In the genomic region with DNA sequence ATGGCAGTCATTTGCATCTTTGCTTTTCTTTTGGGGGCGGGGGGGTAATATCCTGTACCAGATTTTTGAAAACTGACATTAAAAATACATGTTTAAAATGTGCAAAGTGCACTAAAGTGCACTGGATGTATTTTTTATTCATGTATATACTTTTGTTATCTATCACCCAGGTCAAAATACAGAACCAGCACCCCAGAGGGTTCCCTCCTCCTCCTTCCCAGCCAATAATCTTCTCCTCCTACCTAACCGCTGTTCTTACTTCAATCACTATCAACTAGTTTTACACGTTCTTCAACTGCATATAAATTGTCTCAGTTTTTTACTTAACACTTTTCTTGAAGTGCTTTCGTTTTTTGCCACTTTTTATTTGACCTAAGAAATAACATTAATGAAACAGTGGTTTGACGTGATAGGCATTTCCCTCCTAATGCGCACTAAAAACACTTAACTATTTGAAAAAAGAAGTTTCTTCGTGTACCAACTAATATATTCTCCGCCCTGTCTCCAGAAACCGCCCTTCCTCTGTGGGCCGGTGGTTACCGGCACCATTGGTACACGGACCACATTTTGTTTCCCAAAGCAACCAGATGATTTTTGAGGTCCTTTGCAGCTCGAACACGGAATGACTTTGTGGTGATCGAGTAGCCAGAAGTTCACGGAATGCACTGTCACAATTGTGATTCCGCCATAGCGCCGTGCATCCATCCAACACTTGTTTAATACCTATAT, we compare ENCODE assay signal across 8 cellular contexts. TPM values are rescaled to one million over a fixed set of nuclear protein-coding genes. Genes with fewer than 3 reads are reported as not detected.
A peak's percentile ranks its signal among the peaks of the same experiment; 100 is the strongest.
DNase-seq lines count a peak whose midpoint lies in the region; ATAC-seq, FAIRE-seq and TF ChIP-seq lines count a peak whose summit lies in the region.

No MANE protein-coding gene starts in this region.

- intact Hi-C loops in HepG2 (cut with micrococcal nuclease; ENCODE audit: unreplicated experiment): loop anchor here (5.0 kb wide), 1 partner anchor 47 kb away; no protein-coding TSS in a partner anchor

- ATAC-seq in HepG2: no peak
- no peak for ATAC-seq in HG02981 (IDR thresholded peaks at IDR 0.05; ENCODE audit: unreplicated experiment)
- no peak for ATAC-seq in GM21786 (IDR thresholded peaks at IDR 0.05; ENCODE audit: unreplicated experiment)
- no peak for ATAC-seq in GM21717 (IDR thresholded peaks at IDR 0.05; ENCODE audit: unreplicated experiment)

- H3K79me2 ChIP-seq in astrocyte (ENCODE audit: insufficient read depth, low read length) (peaks cover 37% of the 10 kb centered on the region), HepG2 (ENCODE audit: insufficient read depth, low read length) (peaks cover 32% of the 10 kb centered on the region)

- no peak for TF ChIP-seq POLR2A in Peyer's patch (IDR thresholded peaks at IDR 0.05)
- TF ChIP-seq POLR2A in HepG2 (IDR thresholded peaks at IDR 0.05; ENCODE audit: insufficient read depth in 1 of 2, low read depth in 2 of 2, low read length in 2 of 2): no peak

- H3K36me3 ChIP-seq in GM06990 (ENCODE audit: control insufficient read depth, insufficient read depth, low read length): no peaks in the 10 kb centered on the region
- H3K36me3 ChIP-seq in Peyer's patch: no peaks in the 10 kb centered on the region
- H3K36me3 ChIP-seq in astrocyte (ENCODE audit: insufficient read depth, low read length): no peaks in the 10 kb centered on the region
- no peaks in the 10 kb centered on the region for H3K36me3 ChIP-seq in HepG2 (replicated peaks in 1 of 2; ENCODE audit: control insufficient read depth in 1 of 2, insufficient read depth in 2 of 2, low read length in 2 of 2)

- no peak for TF ChIP-seq RAD21 in HepG2 (CRISPR knock-in tag; IDR thresholded peaks at IDR 0.05)

- peak overlapping the region; percentile 80 for H3K4me3 ChIP-seq in GM06990 (replicated peaks; ENCODE audit: low read depth, low read length)
- H3K4me3 ChIP-seq in Peyer's patch: peak overlapping the region; percentile 74 to 92 (median 82)
- peak overlapping the region; percentile 79 for H3K4me3 ChIP-seq in astrocyte (ENCODE audit: insufficient read depth, low read depth, low read length)
- H3K4me3 ChIP-seq in HepG2 (replicated peaks in 1 of 3; ENCODE audit: insufficient read depth in 1 of 3, low read depth in 2 of 3, low read length in 3 of 3): peak overlapping the region; percentile 61 to 81 (median 72)

- H3K9me3 ChIP-seq in Peyer's patch: no peaks in the 10 kb centered on the region
- no peaks in the 10 kb centered on the region for H3K9me3 ChIP-seq in astrocyte (ENCODE audit: insufficient read depth, low read depth, low read length)
- no peaks in the 10 kb centered on the region for H3K9me3 ChIP-seq in HepG2 (ENCODE audit: low read length)

- no TSS peak for BruUV-seq in HepG2 (replicated peaks; lab: Mats Ljungman, UMichigan)

- WGBS in HepG2 (ENCODE audit: low lambda C conversion rate): 4% methylated on average over 19 of the region's 19 CpGs

- in situ Hi-C loops in HepG2 (cut with HindIII; ENCODE audit: extremely low pct_ligation_motif_present, low pct_unique_long_range_greater_than_20kb): no loop called here

- H3K4me1 ChIP-seq in Peyer's patch (peaks cover 0 to 14% (median 0%) of the 10 kb centered on the region in 4 donors), astrocyte (ENCODE audit: insufficient read depth, low read length) (peaks cover 18% of the 10 kb centered on the region), HepG2 (ENCODE audit: insufficient read depth, low read length) (peaks cover 41% of the 10 kb centered on the region)

- TF ChIP-seq EP300 in HepG2 (IDR thresholded peaks at IDR 0.05; ENCODE audit: low read depth in 2 of 2, low read length in 2 of 2) (no peak), HepG2 (CRISPR knock-in tag; IDR thresholded peaks at IDR 0.05; ENCODE audit: borderline replicate concordance) (no peak)

- H3K27ac Mint-ChIP-seq in astrocyte (ENCODE audit: unreplicated experiment): peak overlapping the region; percentile 4

- CTCF ChIA-PET in HepG2 (lab: Yijun Ruan, JAX; ENCODE audit: low intra/inter-chr PET ratio, low total read pairs): no interaction called here

- H3K4me3 Mint-ChIP-seq in astrocyte (ENCODE audit: unreplicated experiment): peak overlapping the region; percentile 88

- H4K20me1 ChIP-seq in astrocyte (ENCODE audit: insufficient read depth, low read length) (peaks cover 31% of the 10 kb centered on the region), HepG2 (ENCODE audit: insufficient read depth, low read length) (peaks cover 5% of the 10 kb centered on the region; the same call in 1 of the 2 replicates)

- H3K27me3 Mint-ChIP-seq in astrocyte (ENCODE audit: low read depth, unreplicated experiment): no peaks in the 10 kb centered on the region

- H3K27ac ChIP-seq in Peyer's patch (peak overlapping the region; percentile 90 to 94 (median 92)), astrocyte (ENCODE audit: low read depth, low read length) (peak overlapping the region; percentile 66), HepG2 (ENCODE audit: extremely low read length, insufficient read depth, low read length) (peak overlapping the region; percentile 62)

- peak overlapping the region; percentile 79 for H3K9ac ChIP-seq in astrocyte (ENCODE audit: low read length)
- H3K9ac ChIP-seq in HepG2 (ENCODE audit: insufficient read depth, low read depth, low read length): peak overlapping the region; percentile 66

- H3K27me3 ChIP-seq in GM06990 (replicated peaks; ENCODE audit: control insufficient read depth, insufficient read depth, low read length) (no peaks in the 10 kb centered on the region), Peyer's patch (no peaks in the 10 kb centered on the region), astrocyte (ENCODE audit: insufficient read depth, low read length) (no peaks in the 10 kb centered on the region), HepG2 (ENCODE audit: control insufficient read depth in 1 of 2, insufficient read depth in 2 of 2, low read length in 2 of 2) (peaks cover 0 to 9% of the 10 kb centered on the region in 2 experiments; a peak in 2 of 5 replicates)

- H3K36me3 Mint-ChIP-seq in astrocyte (ENCODE audit: low read depth, unreplicated experiment): no peaks in the 10 kb centered on the region

- POLR2A ChIA-PET in HepG2 (lab: Yijun Ruan, JAX): interaction anchor here (0.7 to 1.8 kb wide), 11 partner anchors 10 to 54 kb away, joined by 3 to 9 read pairs (median 4); no protein-coding TSS in a partner anchor

- peak overlapping the region; percentile 94 for H2AFZ ChIP-seq in astrocyte (ENCODE audit: low read depth, low read length)
- H2AFZ ChIP-seq in HepG2 (ENCODE audit: low read length): peak overlapping the region; percentile 93

- H3K4me2 ChIP-seq in astrocyte (ENCODE audit: low read length): peak overlapping the region; percentile 82
- H3K4me2 ChIP-seq in HepG2 (ENCODE audit: low read depth, low read length): peak overlapping the region; percentile 95

- TF ChIP-seq CTCF in GM06990 (IDR thresholded peaks at IDR 0.05; ENCODE audit: insufficient read depth, low read length, poor library complexity, severe bottlenecking) (no peak), Peyer's patch (IDR thresholded peaks at IDR 0.05) (no peak), astrocyte (IDR thresholded peaks at IDR 0.05; ENCODE audit: insufficient read depth, low read depth, low read length) (no peak), HepG2 (CRISPR knock-in tag; IDR thresholded peaks at IDR 0.05) (no peak)

- no peaks in the 10 kb centered on the region for H3K9me3 Mint-ChIP-seq in astrocyte (ENCODE audit: unreplicated experiment)

- peak; percentile 39 for DNase-seq in GM06990 (ENCODE audit: extremely low read depth, insufficient read length)
- peak; percentile 52 to 68 (median 63) for DNase-seq in Peyer's patch
- peak; percentile 14 for DNase-seq in astrocyte (ENCODE audit: low read depth)
- DNase-seq in HepG2 (ENCODE audit: low spot score): no peak
- peak; percentile 4 to 5 for DNase-seq in stimulated activated CD8-positive, alpha-beta memory T cell treated with anti-CD3 and anti-CD28 coated beads, Interleukin-4, amount 100 ng/mL, for 1 hour (ENCODE audit: low read depth in 2 of 2, low spot score in 1 of 2)

- FAIRE-seq in astrocyte (lab: Jason Lieb, UNC) (no peak), HepG2 (lab: Jason Lieb, UNC) (no peak)

- peaks cover 20% of the 10 kb centered on the region for H3K4me1 Mint-ChIP-seq in astrocyte (ENCODE audit: low read depth, unreplicated experiment)

TF ChIP-seq in HepG2, 621 proteins besides CTCF, POLR2A, EP300 and RAD21:
- TF ChIP-seq ZSCAN9 (CRISPR knock-in tag; IDR thresholded peaks at IDR 0.05; ENCODE audit: borderline replicate concordance) (0 out of 2 replicates have a peak, but pooled peaks have one; percentile 4), HDAC1 (CRISPR knock-in tag; IDR thresholded peaks at IDR 0.05) (peak; percentile 22), ELF4 (CRISPR knock-in tag; IDR thresholded peaks at IDR 0.05; ENCODE audit: borderline replicate concordance) (no peak)

RNA-seq across cellular contexts. Expression of gene AKAP13, which starts 0.8 kb away (rescaled TPM):
- total RNA-seq in Peyer's patch (100 to 1,000 TPM; 166 to 742 (median 242) TPM), astrocyte (93.0 and 98.2 TPM in 2 replicates), HepG2 (2016; rRNA removed; fragmentation: Illumina TruSeq; extraction: Trizol) (27.1 and 30.8 TPM in 2 replicates)
- 7.8 TPM in 2 replicates for total RNA-seq in HepG2 (2016; cell fraction: cytosol; rRNA removed; fragmentation: Illumina TruSeq; extraction: Trizol; ENCODE audit: low read depth)
- 23.2 and 26.6 TPM in 2 replicates for total RNA-seq in HepG2 (2016; cell fraction: insoluble cytoplasmic fraction; rRNA removed; fragmentation: Illumina TruSeq; extraction: Trizol)
- 5.6 and 6.2 TPM in 2 replicates for total RNA-seq in HepG2 (2016; cell fraction: membrane; rRNA removed; fragmentation: Illumina TruSeq; extraction: Trizol)
- 42.6 and 50.0 TPM in 2 replicates for total RNA-seq in HepG2 (2016; cell fraction: nucleus; rRNA removed; fragmentation: Illumina TruSeq; extraction: Trizol)
- 6.7 and 8.9 TPM in 2 replicates for polyA plus RNA-seq in HepG2 (2011; rRNA removed)
- 3.2 and 4.7 TPM in 2 replicates for polyA plus RNA-seq in HepG2 (2011; cell fraction: cytosol; rRNA removed)
- polyA plus RNA-seq in HepG2 (2011; cell fraction: nucleus; rRNA removed): 21.9 and 22.5 TPM in 2 replicates
- 9.2 and 10.1 TPM in 2 replicates for polyA plus RNA-seq in HepG2 (2012)
- polyA plus RNA-seq in HepG2 (2016; cell fraction: cytosol; fragmentation: Illumina TruSeq; extraction: Trizol; ENCODE audit: low read depth): 0.60 and 0.94 TPM in 2 replicates
- 9.5 and 10.5 TPM in 2 replicates for polyA plus RNA-seq in HepG2 (2016; cell fraction: insoluble cytoplasmic fraction; fragmentation: Illumina TruSeq; extraction: Trizol; ENCODE audit: low read depth)
- polyA plus RNA-seq in HepG2 (2016; cell fraction: membrane; fragmentation: Illumina TruSeq; extraction: Trizol; ENCODE audit: low read depth): 1.3 and 1.5 TPM in 2 replicates
- polyA plus RNA-seq in HepG2 (2016; cell fraction: nucleus; fragmentation: Illumina TruSeq; extraction: Trizol; ENCODE audit: insufficient read depth, low read depth): 18.4 and 20.2 TPM in 2 replicates
- 33.6 and 122 TPM in 2 replicates for polyA minus RNA-seq in HepG2 (2011; rRNA and poly(A)+ RNA removed; ENCODE audit: low replicate concordance)
- 15.6 and 26.8 TPM in 2 replicates for polyA minus RNA-seq in HepG2 (2011; cell fraction: cytosol; rRNA and poly(A)+ RNA removed)
- 96.2 and 112 TPM in 2 replicates for polyA minus RNA-seq in HepG2 (2011; cell fraction: nucleus; rRNA and poly(A)+ RNA removed)
